In the genomic region with DNA sequence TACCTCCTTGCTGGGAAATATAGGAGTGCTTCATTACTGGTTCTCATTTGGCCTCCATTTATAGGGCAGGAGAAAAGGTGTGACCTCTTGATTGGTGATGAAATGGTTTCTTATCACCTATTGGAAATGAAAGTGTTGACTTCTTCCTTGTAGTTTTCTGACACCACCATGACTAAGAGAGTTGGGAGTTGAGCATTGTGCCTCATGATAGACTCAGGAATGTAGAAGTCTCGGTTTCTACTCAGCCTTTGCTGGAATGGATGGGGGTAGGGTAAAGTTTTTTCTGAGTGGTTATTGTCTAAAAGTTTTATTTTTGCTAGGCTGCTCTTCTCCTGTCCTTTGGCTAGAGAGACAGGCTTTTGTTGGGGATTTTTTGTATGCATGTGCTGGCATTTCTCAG, we compare ENCODE assay signal across 2 cellular contexts.
TF ChIP-seq lines count a peak whose summit lies in the region.

No MANE protein-coding gene starts in this region.

TF ChIP-seq in IMR-90, 13 proteins besides CTCF, POLR2A, EP300 and RAD21:
- TF ChIP-seq, protein P1, sequence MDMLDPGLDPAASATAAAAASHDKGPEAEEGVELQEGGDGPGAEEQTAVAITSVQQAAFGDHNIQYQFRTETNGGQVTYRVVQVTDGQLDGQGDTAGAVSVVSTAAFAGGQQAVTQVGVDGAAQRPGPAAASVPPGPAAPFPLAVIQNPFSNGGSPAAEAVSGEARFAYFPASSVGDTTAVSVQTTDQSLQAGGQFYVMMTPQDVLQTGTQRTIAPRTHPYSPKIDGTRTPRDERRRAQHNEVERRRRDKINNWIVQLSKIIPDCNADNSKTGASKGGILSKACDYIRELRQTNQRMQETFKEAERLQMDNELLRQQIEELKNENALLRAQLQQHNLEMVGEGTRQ (IDR thresholded peaks at IDR 0.05; ENCODE audit: low read depth, low read length): no peak
- TF ChIP-seq NFE2L2 (IDR thresholded peaks at IDR 0.05; ENCODE audit: low read depth, low read length) (no peak), RFX5 (IDR thresholded peaks at IDR 0.05; ENCODE audit: low read depth, low read length) (no peak)
- TF ChIP-seq, protein P2, sequence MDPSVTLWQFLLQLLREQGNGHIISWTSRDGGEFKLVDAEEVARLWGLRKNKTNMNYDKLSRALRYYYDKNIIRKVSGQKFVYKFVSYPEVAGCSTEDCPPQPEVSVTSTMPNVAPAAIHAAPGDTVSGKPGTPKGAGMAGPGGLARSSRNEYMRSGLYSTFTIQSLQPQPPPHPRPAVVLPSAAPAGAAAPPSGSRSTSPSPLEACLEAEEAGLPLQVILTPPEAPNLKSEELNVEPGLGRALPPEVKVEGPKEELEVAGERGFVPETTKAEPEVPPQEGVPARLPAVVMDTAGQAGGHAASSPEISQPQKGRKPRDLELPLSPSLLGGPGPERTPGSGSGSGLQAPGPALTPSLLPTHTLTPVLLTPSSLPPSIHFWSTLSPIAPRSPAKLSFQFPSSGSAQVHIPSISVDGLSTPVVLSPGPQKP (IDR thresholded peaks at IDR 0.05; ENCODE audit: borderline replicate concordance, low read depth, low read length): no peak

TF ChIP-seq in K562, 482 proteins besides CTCF, POLR2A, EP300 and RAD21 (continues in another document):
- TF ChIP-seq MTF1 (CRISPR knock-in tag; IDR thresholded peaks at IDR 0.05; ENCODE audit: borderline replicate concordance) (no peak), STAT5A (IDR thresholded peaks at IDR 0.05; ENCODE audit: borderline replicate concordance, low read length) (no peak), SAFB2 (IDR thresholded peaks at IDR 0.05; ENCODE audit: borderline replicate concordance, low read depth, low read length, severe bottlenecking) (no peak), ZC3H8 (IDR thresholded peaks at IDR 0.05) (no peak), HEY1 (CRISPR knock-in tag; IDR thresholded peaks at IDR 0.05; ENCODE audit: borderline replicate concordance) (no peak), CEBPB (tag; IDR thresholded peaks at IDR 0.05) (0 out of 2 replicates have a peak, but pooled peaks have one; percentile 29), SRSF1 (IDR thresholded peaks at IDR 0.05; ENCODE audit: low read depth, low read length) (no peak), MTA2 (IDR thresholded peaks at IDR 0.05; ENCODE audit: low read depth) (no peak), CREBBP (IDR thresholded peaks at IDR 0.05; ENCODE audit: low read depth, low read length) (no peak), HDAC2 (IDR thresholded peaks at IDR 0.05) (no peak), PREB (CRISPR knock-in tag; IDR thresholded peaks at IDR 0.05) (no peak), KLF16 (IDR thresholded peaks at IDR 0.05) (no peak), NR4A1 (CRISPR knock-in tag; IDR thresholded peaks at IDR 0.05) (no peak), NR4A1 (tag; IDR thresholded peaks at IDR 0.05) (no peak), CHAMP1 (IDR thresholded peaks at IDR 0.05) (peak; percentile 35; the same call in 1 of the 2 replicates), ARHGAP35 (IDR thresholded peaks at IDR 0.05; ENCODE audit: partially characterized antibody) (no peak), TGIF2 (CRISPR knock-in tag; IDR thresholded peaks at IDR 0.05) (no peak), CBX8 (IDR thresholded peaks at IDR 0.05; ENCODE audit: borderline replicate concordance, extremely low read depth, low read depth, low read length, poor library complexity, severe bottlenecking) (no peak), ERF (CRISPR knock-in tag; IDR thresholded peaks at IDR 0.05) (no peak), ZNF583 (CRISPR knock-in tag; IDR thresholded peaks at IDR 0.05) (no peak), TCFL5 (CRISPR knock-in tag; conservative IDR thresholded peaks at IDR 0.05) (no peak), YY1 (IDR thresholded peaks at IDR 0.05; ENCODE audit: borderline replicate concordance in 1 of 3, control insufficient read depth in 1 of 3, extremely low read depth in 1 of 3, insufficient read depth in 3 of 3, insufficient read length in 1 of 3, insufficient replicate concordance in 2 of 3, low read depth in 1 of 3, low read length in 2 of 3) (no peak), NR0B1 (IDR thresholded peaks at IDR 0.05; ENCODE audit: partially characterized antibody) (no peak), KHSRP (IDR thresholded peaks at IDR 0.05) (no peak), TARDBP (IDR thresholded peaks at IDR 0.05) (no peak), ZNF174 (CRISPR knock-in tag; IDR thresholded peaks at IDR 0.05) (no peak), SRF (CRISPR knock-in tag; IDR thresholded peaks at IDR 0.05) (no peak), RCOR1 (IDR thresholded peaks at IDR 0.05; ENCODE audit: borderline replicate concordance in 1 of 2, low read depth in 2 of 2, low read length in 2 of 2) (no peak), MTA3 (IDR thresholded peaks at IDR 0.05; ENCODE audit: borderline replicate concordance) (no peak), ZNF384 (IDR thresholded peaks at IDR 0.05; ENCODE audit: low read depth, low read length) (no peak), ZNF785 (CRISPR knock-in tag; IDR thresholded peaks at IDR 0.05) (no peak), TCF7L2 (IDR thresholded peaks at IDR 0.05; ENCODE audit: low read depth, low read length) (no peak), MBD2 (IDR thresholded peaks at IDR 0.05; ENCODE audit: borderline replicate concordance, low read depth) (no peak), GATA2 (CRISPR knock-in tag; IDR thresholded peaks at IDR 0.05) (no peak), CBX5 (IDR thresholded peaks at IDR 0.05; ENCODE audit: borderline replicate concordance, low read depth) (no peak), DPF2 (IDR thresholded peaks at IDR 0.05) (peak; percentile 48), ZNF263 (CRISPR knock-in tag; IDR thresholded peaks at IDR 0.05; ENCODE audit: borderline replicate concordance) (no peak), ZBTB1 (CRISPR knock-in tag; IDR thresholded peaks at IDR 0.05; ENCODE audit: borderline replicate concordance, low read depth) (no peak), KAT2B (IDR thresholded peaks at IDR 0.05; ENCODE audit: low read depth, low read length) (no peak), CGGBP1 (CRISPR knock-in tag; IDR thresholded peaks at IDR 0.05) (no peak), PTTG1 (tag; IDR thresholded peaks at IDR 0.05; ENCODE audit: low read depth) (no peak), RBM25 (IDR thresholded peaks at IDR 0.05; ENCODE audit: low read depth, low read length, severe bottlenecking) (no peak)
- TF ChIP-seq, protein P3, sequence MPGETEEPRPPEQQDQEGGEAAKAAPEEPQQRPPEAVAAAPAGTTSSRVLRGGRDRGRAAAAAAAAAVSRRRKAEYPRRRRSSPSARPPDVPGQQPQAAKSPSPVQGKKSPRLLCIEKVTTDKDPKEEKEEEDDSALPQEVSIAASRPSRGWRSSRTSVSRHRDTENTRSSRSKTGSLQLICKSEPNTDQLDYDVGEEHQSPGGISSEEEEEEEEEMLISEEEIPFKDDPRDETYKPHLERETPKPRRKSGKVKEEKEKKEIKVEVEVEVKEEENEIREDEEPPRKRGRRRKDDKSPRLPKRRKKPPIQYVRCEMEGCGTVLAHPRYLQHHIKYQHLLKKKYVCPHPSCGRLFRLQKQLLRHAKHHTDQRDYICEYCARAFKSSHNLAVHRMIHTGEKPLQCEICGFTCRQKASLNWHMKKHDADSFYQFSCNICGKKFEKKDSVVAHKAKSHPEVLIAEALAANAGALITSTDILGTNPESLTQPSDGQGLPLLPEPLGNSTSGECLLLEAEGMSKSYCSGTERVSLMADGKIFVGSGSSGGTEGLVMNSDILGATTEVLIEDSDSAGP (CRISPR knock-in tag; IDR thresholded peaks at IDR 0.05): no peak
- TF ChIP-seq, protein P4, sequence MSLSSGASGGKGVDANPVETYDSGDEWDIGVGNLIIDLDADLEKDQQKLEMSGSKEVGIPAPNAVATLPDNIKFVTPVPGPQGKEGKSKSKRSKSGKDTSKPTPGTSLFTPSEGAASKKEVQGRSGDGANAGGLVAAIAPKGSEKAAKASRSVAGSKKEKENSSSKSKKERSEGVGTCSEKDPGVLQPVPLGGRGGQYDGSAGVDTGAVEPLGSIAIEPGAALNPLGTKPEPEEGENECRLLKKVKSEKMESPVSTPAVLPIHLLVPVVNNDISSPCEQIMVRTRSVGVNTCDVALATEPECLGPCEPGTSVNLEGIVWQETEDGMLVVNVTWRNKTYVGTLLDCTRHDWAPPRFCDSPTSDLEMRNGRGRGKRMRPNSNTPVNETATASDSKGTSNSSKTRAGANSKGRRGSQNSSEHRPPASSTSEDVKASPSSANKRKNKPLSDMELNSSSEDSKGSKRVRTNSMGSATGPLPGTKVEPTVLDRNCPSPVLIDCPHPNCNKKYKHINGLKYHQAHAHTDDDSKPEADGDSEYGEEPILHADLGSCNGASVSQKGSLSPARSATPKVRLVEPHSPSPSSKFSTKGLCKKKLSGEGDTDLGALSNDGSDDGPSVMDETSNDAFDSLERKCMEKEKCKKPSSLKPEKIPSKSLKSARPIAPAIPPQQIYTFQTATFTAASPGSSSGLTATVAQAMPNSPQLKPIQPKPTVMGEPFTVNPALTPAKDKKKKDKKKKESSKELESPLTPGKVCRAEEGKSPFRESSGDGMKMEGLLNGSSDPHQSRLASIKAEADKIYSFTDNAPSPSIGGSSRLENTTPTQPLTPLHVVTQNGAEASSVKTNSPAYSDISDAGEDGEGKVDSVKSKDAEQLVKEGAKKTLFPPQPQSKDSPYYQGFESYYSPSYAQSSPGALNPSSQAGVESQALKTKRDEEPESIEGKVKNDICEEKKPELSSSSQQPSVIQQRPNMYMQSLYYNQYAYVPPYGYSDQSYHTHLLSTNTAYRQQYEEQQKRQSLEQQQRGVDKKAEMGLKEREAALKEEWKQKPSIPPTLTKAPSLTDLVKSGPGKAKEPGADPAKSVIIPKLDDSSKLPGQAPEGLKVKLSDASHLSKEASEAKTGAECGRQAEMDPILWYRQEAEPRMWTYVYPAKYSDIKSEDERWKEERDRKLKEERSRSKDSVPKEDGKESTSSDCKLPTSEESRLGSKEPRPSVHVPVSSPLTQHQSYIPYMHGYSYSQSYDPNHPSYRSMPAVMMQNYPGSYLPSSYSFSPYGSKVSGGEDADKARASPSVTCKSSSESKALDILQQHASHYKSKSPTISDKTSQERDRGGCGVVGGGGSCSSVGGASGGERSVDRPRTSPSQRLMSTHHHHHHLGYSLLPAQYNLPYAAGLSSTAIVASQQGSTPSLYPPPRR (CRISPR knock-in tag; IDR thresholded peaks at IDR 0.05; ENCODE audit: borderline replicate concordance): no peak
- TF ChIP-seq, protein P5, sequence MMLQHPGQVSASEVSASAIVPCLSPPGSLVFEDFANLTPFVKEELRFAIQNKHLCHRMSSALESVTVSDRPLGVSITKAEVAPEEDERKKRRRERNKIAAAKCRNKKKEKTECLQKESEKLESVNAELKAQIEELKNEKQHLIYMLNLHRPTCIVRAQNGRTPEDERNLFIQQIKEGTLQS (IDR thresholded peaks at IDR 0.05): peak; percentile 66
- TF ChIP-seq, protein P5 (CRISPR knock-in tag; conservative IDR thresholded peaks at IDR 0.05): no peak
